Comparison of ENCODE assay signal across 8 cellular contexts in the genomic region with DNA sequence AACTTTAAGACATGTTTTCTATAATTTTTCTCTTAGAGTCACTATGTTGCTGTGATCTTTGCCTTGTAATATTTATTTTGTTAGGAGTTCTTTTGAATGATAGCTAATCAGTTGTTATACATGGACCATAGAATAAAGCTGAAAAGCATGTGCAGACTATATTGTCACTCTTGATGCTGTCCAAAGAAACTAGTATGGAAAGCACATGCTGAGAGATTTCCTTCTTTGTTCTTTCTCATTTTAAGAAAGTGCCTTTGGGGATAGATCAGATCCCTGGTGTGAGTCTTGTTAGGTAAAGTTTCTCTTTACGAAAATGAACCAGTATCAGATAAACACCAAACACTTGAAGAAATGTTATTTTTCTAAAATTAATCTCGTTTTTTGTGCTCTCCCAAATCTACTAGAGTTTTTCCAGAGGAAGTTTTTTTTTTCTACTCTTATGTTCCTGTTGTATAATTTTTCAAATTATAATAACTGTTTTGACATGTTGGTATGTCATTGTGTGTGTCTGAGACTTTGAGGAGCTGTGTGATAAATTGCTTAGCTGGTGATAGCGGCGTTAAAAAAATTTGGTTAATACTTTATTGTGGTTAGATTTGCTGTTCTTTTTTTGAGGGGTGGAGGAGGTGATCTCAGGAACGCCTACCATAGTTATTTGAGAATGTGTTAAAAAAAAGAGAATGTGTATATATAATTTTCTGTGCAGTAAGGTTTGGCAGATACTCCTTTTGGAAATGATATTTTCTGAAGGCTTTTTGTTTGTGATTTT. TPM values are rescaled to one million over a fixed set of nuclear protein-coding genes. Genes with fewer than 3 reads are reported as not detected.
DNase-seq lines count a peak whose midpoint lies in the region; ATAC-seq and TF ChIP-seq lines count a peak whose summit lies in the region.

No MANE protein-coding gene starts in this region.

- H4K5ac ChIP-seq in H9 (ENCODE audit: insufficient read length, low read depth, low read length): no peak overlapping the region

- no peak overlapping the region for H3K56ac ChIP-seq in H9 (ENCODE audit: insufficient read length, low read depth, low read length)

- H2BK12ac ChIP-seq in H9 (ENCODE audit: insufficient read length, low read depth, low read length): no peak overlapping the region

- TF ChIP-seq CTCF in H9 (conservative IDR thresholded peaks at IDR 0.05) (no peak), fibroblast of pulmonary artery (IDR thresholded peaks at IDR 0.05; ENCODE audit: low read length, missing control alignments) (no peak)

- H3K79me1 ChIP-seq in H9 (ENCODE audit: insufficient read depth, low read depth, low read length, poor library complexity, severe bottlenecking): peaks cover 5% of the 10 kb centered on the region

- H3K4me3 Mint-ChIP-seq in H9: peak overlapping the region; percentile 88 to 90

- H3K27me3 ChIP-seq in H9 (ENCODE audit: insufficient read depth, low read length) (no peaks in the 10 kb centered on the region), SJSA1 (replicated peaks) (no peaks in the 10 kb centered on the region), skeletal muscle satellite cell (ENCODE audit: control insufficient read depth, insufficient read depth, low read length) (no peaks in the 10 kb centered on the region)

- peaks cover 13% of the 10 kb centered on the region for H3K23me2 ChIP-seq in H9 (ENCODE audit: insufficient read length, low read depth, low read length, poor library complexity, severe bottlenecking)

- no peak for ATAC-seq in HG03139 (IDR thresholded peaks at IDR 0.05; ENCODE audit: unreplicated experiment)
- no peak for ATAC-seq in GM18498 (IDR thresholded peaks at IDR 0.05; ENCODE audit: unreplicated experiment)

- H2BK5ac ChIP-seq in H9 (ENCODE audit: insufficient read length, low read length): no peak overlapping the region

- H3K9ac ChIP-seq in H9 (ENCODE audit: extremely low read depth, insufficient read length, low read length) (no peak overlapping the region), skeletal muscle satellite cell (ENCODE audit: low read depth, low read length) (peak overlapping the region; percentile 97)

- no peak overlapping the region for H3K14ac ChIP-seq in H9 (ENCODE audit: insufficient read depth, low read length)

- no CpG with 5 or more reads among the region's 5 CpGs for WGBS in H9 (ENCODE audit: extremely low coverage, insufficient read length, low lambda C conversion rate)

- no peak overlapping the region for H2BK20ac ChIP-seq in H9 (ENCODE audit: low read depth, low read length, poor library complexity, severe bottlenecking)

- no peaks in the 10 kb centered on the region for H3K9me3 Mint-ChIP-seq in H9

- no peak overlapping the region for H3K27ac ChIP-seq in H9 (ENCODE audit: insufficient read length, low read depth, low read length)
- H3K27ac ChIP-seq in SJSA1: no peak overlapping the region

- peak overlapping the region; percentile 3 for H3K4me2 ChIP-seq in H9 (ENCODE audit: insufficient read depth, insufficient read length, low read length)
- peak overlapping the region; percentile 94 for H3K4me2 ChIP-seq in skeletal muscle satellite cell (ENCODE audit: low read length)

- H2AK5ac ChIP-seq in H9 (ENCODE audit: insufficient read length, low read length): no peak overlapping the region

- H4K91ac ChIP-seq in H9 (ENCODE audit: insufficient read length, low read depth, low read length): no peak overlapping the region

- H3K36me3 ChIP-seq in SJSA1 (peaks cover 4% of the 10 kb centered on the region; the same call in 1 of the 2 replicates), skeletal muscle satellite cell (ENCODE audit: insufficient read depth, low read length) (no peaks in the 10 kb centered on the region)

- peak overlapping the region; percentile 82 for H3K4me3 ChIP-seq in SJSA1
- H3K4me3 ChIP-seq in fibroblast of pulmonary artery (replicated peaks; ENCODE audit: low read depth, low read length): peak overlapping the region; percentile 90
- H3K4me3 ChIP-seq in skeletal muscle satellite cell (ENCODE audit: low read length): peak overlapping the region; percentile 78

- peaks cover 7% of the 10 kb centered on the region for H3K27me3 Mint-ChIP-seq in H9 (ENCODE audit: low read depth)

- peaks cover 14% of the 10 kb centered on the region; the same call in 1 of the 2 replicates for H3K79me2 ChIP-seq in H9 (ENCODE audit: insufficient read depth, low read length)

- no peak overlapping the region for H2AFZ ChIP-seq in H9 (ENCODE audit: low read length)

- no peak overlapping the region for H2BK15ac ChIP-seq in H9 (ENCODE audit: low read depth, low read length)

- H3K18ac ChIP-seq in H9 (ENCODE audit: insufficient read length, low read depth, low read length): no peak overlapping the region

- peaks cover 0 to 10% (median 0%) of the 10 kb centered on the region in 3 experiments; a peak in 2 of 7 replicates for H3K36me3 Mint-ChIP-seq in H9 (ENCODE audit: insufficient read depth in 1 of 3, low read depth in 3 of 3)

- DNase-seq in H9: no peak
- no peak for DNase-seq in SJSA1 (ENCODE audit: low read depth in 1 of 2, low spot score in 2 of 2)
- DNase-seq in fibroblast of pulmonary artery (ENCODE audit: low read depth): no peak
- no peak for DNase-seq in epidermal melanocyte (ENCODE audit: insufficient read length, low spot score)
- no peak for DNase-seq in AML-193 (lab: John Stamatoyannopoulos, UW)

- no peak overlapping the region for H2BK120ac ChIP-seq in H9 (ENCODE audit: low read depth, low read length, poor library complexity, severe bottlenecking)

- H3K27ac Mint-ChIP-seq in H9: no peak overlapping the region

- H3K9me3 ChIP-seq in H9 (ENCODE audit: control insufficient read depth, low read depth, low read length): no peaks in the 10 kb centered on the region
- no peaks in the 10 kb centered on the region for H3K9me3 ChIP-seq in SJSA1 (replicated peaks)
- no peaks in the 10 kb centered on the region for H3K9me3 ChIP-seq in skeletal muscle satellite cell (replicated peaks; ENCODE audit: low read length)

- no peak overlapping the region for H4K8ac ChIP-seq in H9 (replicated peaks; ENCODE audit: insufficient read length, low read depth, low read length)

- H3K4me1 Mint-ChIP-seq in H9: peaks cover 49 to 51% of the 10 kb centered on the region in 2 experiments

- no peak overlapping the region for H3T11ph ChIP-seq in H9 (ENCODE audit: low read length)

- no peak overlapping the region for H3K4ac ChIP-seq in H9 (ENCODE audit: low read depth, low read length)

- H3K23ac ChIP-seq in H9 (ENCODE audit: insufficient read length, low read depth, low read length): no peak overlapping the region

- H4K20me1 ChIP-seq in H9 (ENCODE audit: control insufficient read depth, insufficient read depth, insufficient read length): no peaks in the 10 kb centered on the region

- H3K4me1 ChIP-seq in H9 (ENCODE audit: insufficient read depth, low read length) (peaks cover 2% of the 10 kb centered on the region; the same call in 1 of the 2 replicates), SJSA1 (replicated peaks) (peaks cover 16% of the 10 kb centered on the region), skeletal muscle satellite cell (ENCODE audit: control insufficient read depth, insufficient read depth, low read length) (peaks cover 22% of the 10 kb centered on the region)

RNA-seq across cellular contexts. Expression of gene PIAS1, which starts 2.2 kb away (rescaled TPM):
- total RNA-seq in H9 (2021): 29.4 and 31.1 TPM in 2 replicates
- total RNA-seq in SJSA1 (2014; rRNA removed; shearing (Covaris generic)): 14.2 and 21.2 TPM in 2 replicates
- 13.1 and 14.2 TPM in 2 replicates for total RNA-seq in skeletal muscle satellite cell (2012; rRNA removed)
